8 cellular contexts compared by ENCODE assay signal in genomic region chr1:33433509-33434362, GRCh38. TPM values are rescaled to one million over a fixed set of nuclear protein-coding genes. Genes with fewer than 3 reads are reported as not detected.
A peak's percentile ranks its signal among the peaks of the same experiment; 100 is the strongest.
DNase-seq lines count a peak whose midpoint lies in the region; ATAC-seq and TF ChIP-seq lines count a peak whose summit lies in the region.

No MANE protein-coding gene starts in this region.

- intact Hi-C loops in posterior vena cava (cut with DNase I) = loop anchor here in 1 of 2 donors (1.0 kb wide), 1 partner anchor 41 kb away; no protein-coding TSS in a partner anchor

- H3K4me3 Mint-ChIP-seq in mesothelial cell of epicardium = no peak overlapping the region

- H3K9me3 Mint-ChIP-seq in mesothelial cell of epicardium = no peaks in the 10 kb centered on the region

- DNase-seq in AG09309 (ENCODE audit: low read depth) (peak; percentile 100), Kasumi-1 (lab: John Stamatoyannopoulos, UW) (peak; percentile 94 to 95), brain pericyte (ENCODE audit: low read depth, low spot score) (peak; percentile 91), mesothelial cell of epicardium (ENCODE audit: low spot score in 2 of 2, unreplicated experiment in 2 of 2) (no peak), NCI-H1930 (lab: John Stamatoyannopoulos, UW) (no peak), posterior vena cava (ENCODE audit: low spot score) (no peak)

- peaks cover 30% of the 10 kb centered on the region for H3K4me1 Mint-ChIP-seq in mesothelial cell of epicardium

- no peak for ATAC-seq in GM18909 (IDR thresholded peaks at IDR 0.05; ENCODE audit: poor library complexity, unreplicated experiment)
- ATAC-seq in HG03565 (IDR thresholded peaks at IDR 0.05; ENCODE audit: unreplicated experiment) = no peak

- no peak for TF ChIP-seq CTCF in AG09309 (IDR thresholded peaks at IDR 0.05; ENCODE audit: control insufficient read depth, insufficient read depth, low read depth, low read length, missing control alignments)
- no peak for TF ChIP-seq CTCF in mesothelial cell of epicardium (IDR thresholded peaks at IDR 0.05; ENCODE audit: unreplicated experiment)

- no peaks in the 10 kb centered on the region for H3K27me3 Mint-ChIP-seq in mesothelial cell of epicardium (ENCODE audit: low read depth)

- peak overlapping the region; percentile 24 for H3K27ac Mint-ChIP-seq in mesothelial cell of epicardium

- no peaks in the 10 kb centered on the region for H3K36me3 Mint-ChIP-seq in mesothelial cell of epicardium

- no peak overlapping the region for H3K4me3 ChIP-seq in AG09309 (ENCODE audit: control insufficient read depth, low read depth, low read length)

RNA-seq across cellular contexts. Expression of gene PHC2, which starts 2.8 kb away (rescaled TPM):
- total RNA-seq in mesothelial cell of epicardium (99.5 to 104 TPM (median 99.7 TPM) in 3 replicates), posterior vena cava (100 to 1,000 TPM in 1 of 2 donors, 10 to 100 TPM in 1; 98.3 to 127 TPM)

RNA-seq across cellular contexts. Expression of gene ZSCAN20, which starts 38.7 kb away (rescaled TPM):
- total RNA-seq in mesothelial cell of epicardium (7.6 to 9.2 TPM (median 8.0 TPM) in 3 replicates), posterior vena cava (1 to 10 TPM; 5.1 to 5.7 TPM)

Comparison
In these comparisons a context has a peak if more than half of its experiments do, and no peak if none do; other contexts are left out.
1. DNase-seq: peak in AG09309 (single experiment), Kasumi-1 (2 of 2) and brain pericyte (single experiment); none in mesothelial cell of epicardium (0 of 2), NCI-H1930 (0 of 2) and posterior vena cava (single experiment).